22 cellular contexts compared by ENCODE assay signal in genomic region chr7:6205921-6206660, GRCh38.
DNase-seq lines count a peak whose midpoint lies in the region; ATAC-seq, FAIRE-seq and TF ChIP-seq lines count a peak whose summit lies in the region.
"Had no signal": no experiment of that assay in that cellular context is flagged by ENCODE, and none has a peak within 500 bp of the region (broad histone marks: within the 10 kb centered on the region; RNA-seq: fewer than 3 reads in every experiment).

No MANE protein-coding gene starts in this region.

- no peak for TF ChIP-seq CTCF in BE2C (IDR thresholded peaks at IDR 0.05; ENCODE audit: low read depth, low read length)
- TF ChIP-seq CTCF in HFFc6 (IDR thresholded peaks at IDR 0.05): no peak
- no peak for TF ChIP-seq CTCF in K562 (IDR thresholded peaks at IDR 0.05 in 2 of 3, conservative IDR thresholded peaks at IDR 0.05 in 1 of 3; ENCODE audit: insufficient read depth in 2 of 3, low read depth in 1 of 3, low read length in 3 of 3)
- TF ChIP-seq CTCF in fibroblast of villous mesenchyme (IDR thresholded peaks at IDR 0.05; ENCODE audit: insufficient read depth, low read depth, low read length): no peak

- ATAC-seq in K562 (peak; percentile 60; the same call in 2 of the 3 replicates), GM21423 (IDR thresholded peaks at IDR 0.05; ENCODE audit: unreplicated experiment) (no peak), HG03095 (IDR thresholded peaks at IDR 0.05; ENCODE audit: unreplicated experiment) (no peak)
- ATAC-seq: effector memory CD8-positive, alpha-beta T cell; heart left ventricle; PC-3 had no signal

- POLR2A ChIA-PET in K562 (lab: Yijun Ruan, JAX): no interaction called here

- H3K4me3 Mint-ChIP-seq in HFFc6: peak overlapping the region; percentile 35; the same call in 1 of the 2 replicates
- H3K4me3 Mint-ChIP-seq: effector memory CD8-positive, alpha-beta T cell had no signal

- H2AFZ ChIP-seq in K562 (ENCODE audit: low read depth, low read length): no peak overlapping the region

- H3K9me3 ChIP-seq in BE2C (no peaks in the 10 kb centered on the region), K562 (replicated peaks; ENCODE audit: control insufficient read depth, insufficient read depth, low read depth, low read length) (no peaks in the 10 kb centered on the region)
- H3K9me3 ChIP-seq: A549, esophagus muscularis mucosa, heart left ventricle had no signal

- peak overlapping the region; percentile 82 for H3K27ac Mint-ChIP-seq in HFFc6
- H3K27ac Mint-ChIP-seq: progenitor cell of endocrine pancreas had no signal

- no peak for TF ChIP-seq POLR2A in K562 (conservative IDR thresholded peaks at IDR 0.05)

- H3K27me3 Mint-ChIP-seq in HFFc6 (ENCODE audit: insufficient read depth): peaks cover 3% of the 10 kb centered on the region; the same call in 1 of the 2 replicates
- H3K27me3 Mint-ChIP-seq: effector memory CD8-positive, alpha-beta T cell; progenitor cell of endocrine pancreas had no signal

- H3K36me3 ChIP-seq in BE2C: no peaks in the 10 kb centered on the region
- no peaks in the 10 kb centered on the region for H3K36me3 ChIP-seq in K562 (ENCODE audit: control insufficient read depth, insufficient read depth, low read length)
- H3K36me3 ChIP-seq: esophagus muscularis mucosa, heart left ventricle had no signal

- peaks cover 64% of the 10 kb centered on the region for H3K4me1 Mint-ChIP-seq in HFFc6 (ENCODE audit: low read depth)

- H3K9me1 ChIP-seq in K562 (ENCODE audit: control insufficient read depth, insufficient read depth, low read length): no peaks in the 10 kb centered on the region

- peak; percentile 34 for DNase-seq in BE2C
- DNase-seq in HFFc6: peak; percentile 27
- no peak for DNase-seq in K562 (ENCODE audit: extremely low read depth in 1 of 4, low spot score in 3 of 4)
- DNase-seq in fibroblast of villous mesenchyme (ENCODE audit: low read depth): peak; percentile 24
- DNase-seq in posterior cingulate gyrus: no peak
- DNase-seq in DMS114 treated with DMSO at 0.1 percent for 48 hours (lab: John Stamatoyannopoulos, UW; ENCODE audit: unreplicated experiment): no peak
- DNase-seq: activated CD4-positive, alpha-beta T cell treated with anti-CD3 and anti-CD28 coated beads for 48 hours; activated naive CD4-positive, alpha-beta T cell treated with anti-CD3 and anti-CD28 coated beads, Interleukin-2, amount 50 U/mL, for 16 hours; aorta; C1 segment of cervical spinal cord; effector memory CD8-positive, alpha-beta T cell; heart left ventricle; NCI-H1930; NCI-H345; PC-3; SIG-M5 had no signal

- H3K9me3 Mint-ChIP-seq in HFFc6: no peaks in the 10 kb centered on the region
- H3K9me3 Mint-ChIP-seq: effector memory CD8-positive, alpha-beta T cell had no signal

- peak; percentile 77 for FAIRE-seq in K562 (lab: Jason Lieb, UNC)
- FAIRE-seq: A549, H1 had no signal

- no TSS peak for BruUV-seq in K562 (replicated peaks; lab: Mats Ljungman, UMichigan)

- peaks cover 19% of the 10 kb centered on the region; the same call in 1 of the 3 replicates for H3K79me2 ChIP-seq in K562 (ENCODE audit: control insufficient read depth, insufficient read depth, low read length)

- TF ChIP-seq EP300 in K562 (IDR thresholded peaks at IDR 0.05; ENCODE audit: low read length): no peak

- no peak overlapping the region for H3K27ac ChIP-seq in K562 (ENCODE audit: extremely low read depth, low read depth, low read length)
- H3K27ac ChIP-seq: A549, esophagus muscularis mucosa, heart left ventricle had no signal

- in situ Hi-C loops in K562 (cut with MboI): no loop called here

- intact Hi-C loops in K562 (cut with micrococcal nuclease): no loop called here
- intact Hi-C loops in posterior cingulate gyrus (cut with DNase I): no loop called here

- no peak for TF ChIP-seq RAD21 in K562 (CRISPR knock-in tag; conservative IDR thresholded peaks at IDR 0.05 in 1 of 2, IDR thresholded peaks at IDR 0.05 in 1 of 2)

- no peaks in the 10 kb centered on the region for H3K27me3 ChIP-seq in BE2C
- no peaks in the 10 kb centered on the region for H3K27me3 ChIP-seq in K562 (ENCODE audit: control insufficient read depth in 2 of 2, insufficient read depth in 2 of 2, low read length in 2 of 2)
- H3K27me3 ChIP-seq: esophagus muscularis mucosa, heart left ventricle had no signal

- H3K4me2 ChIP-seq in K562 (ENCODE audit: insufficient read depth, low read length): no peak overlapping the region
- H3K4me2 ChIP-seq: A549 had no signal

- CTCF ChIA-PET in K562 (lab: Yijun Ruan, JAX; ENCODE audit: low intra/inter-chr PET ratio): interaction anchor here (0.7 kb wide), 1 partner anchor 116 kb away, joined by 5 read pairs; no protein-coding TSS in a partner anchor

- peaks cover 13% of the 10 kb centered on the region; the same call in 1 of the 2 replicates for H4K20me1 ChIP-seq in K562 (replicated peaks; ENCODE audit: control insufficient read depth, insufficient read depth, low read length)

- no peak overlapping the region for H3K4me3 ChIP-seq in BE2C (ENCODE audit: low read depth, low read length)
- no peak overlapping the region for H3K4me3 ChIP-seq in K562
- no peak overlapping the region for H3K4me3 ChIP-seq in fibroblast of villous mesenchyme (ENCODE audit: low read depth, low read length)
- H3K4me3 ChIP-seq: A549, esophagus muscularis mucosa, heart left ventricle had no signal

- peaks cover 4% of the 10 kb centered on the region for H3K4me1 ChIP-seq in BE2C
- H3K4me1 ChIP-seq in K562 (replicated peaks in 1 of 2; ENCODE audit: control insufficient read depth in 2 of 2, insufficient read depth in 2 of 2, low read length in 2 of 2): peaks cover 4 to 9% of the 10 kb centered on the region in 2 experiments; a peak in 3 of 5 replicates

- peaks cover 22% of the 10 kb centered on the region for H3K36me3 Mint-ChIP-seq in HFFc6 (ENCODE audit: low read depth)

- WGBS in K562 (ENCODE audit: insufficient coverage, low coverage, missing lambda C conversion rate): 28% methylated on average over 3 of the region's 3 CpGs

- H3K9ac ChIP-seq in K562 (ENCODE audit: insufficient read depth in 1 of 2, low read depth in 2 of 2, low read length in 2 of 2): no peak overlapping the region

TF ChIP-seq in K562, 482 proteins besides CTCF, POLR2A, EP300 and RAD21:
- no peak for TF ChIP-seq SIRT6 (IDR thresholded peaks at IDR 0.05; ENCODE audit: low read depth, low read length)
- no peak for TF ChIP-seq ZNF75A (CRISPR knock-in tag; IDR thresholded peaks at IDR 0.05)
- TF ChIP-seq ZFX (CRISPR knock-in tag; IDR thresholded peaks at IDR 0.05): no peak
- TF ChIP-seq CBFA2T3 (IDR thresholded peaks at IDR 0.05): 0 out of 2 replicates have a peak, but pooled peaks have one; percentile 12

Comparison
In these comparisons a context has a peak if more than half of its experiments do, and no peak if none do; other contexts are left out.
1. DNase-seq: peak in BE2C (single experiment), HFFc6 (single experiment) and fibroblast of villous mesenchyme (single experiment); none in K562 (0 of 4), posterior cingulate gyrus (0 of 10) and DMS114 treated with DMSO at 0.1 percent for 48 hours (single experiment).